13 cellular contexts compared by ENCODE assay signal in genomic region chr19:5883157-5883873, GRCh38. TPM values are rescaled to one million over a fixed set of nuclear protein-coding genes. Genes with fewer than 3 reads are reported as not detected.
DNase-seq lines count a peak whose midpoint lies in the region; ATAC-seq, FAIRE-seq and TF ChIP-seq lines count a peak whose summit lies in the region.
"Not testable (repeated sequence)": the region's sequence is repeated elsewhere in the genome, so short reads cannot be mapped to it uniquely, and the experiment has no call there.
"Had no signal": no experiment of that assay in that cellular context is flagged by ENCODE, and none has a peak within 500 bp of the region (broad histone marks: within the 10 kb centered on the region; RNA-seq: fewer than 3 reads in every experiment).

No MANE protein-coding gene starts in this region.

- not testable (repeated sequence) for BruUV-seq in PC-3 (replicated peaks; lab: Mats Ljungman, UMichigan)

- TF ChIP-seq CTCF in PC-3 (conservative IDR thresholded peaks at IDR 0.05; ENCODE audit: low read depth, low read length); bronchial epithelial cell (IDR thresholded peaks at IDR 0.05; ENCODE audit: insufficient read depth, low read length, severe bottlenecking); gastroesophageal sphincter (IDR thresholded peaks at IDR 0.05); osteoblast (IDR thresholded peaks at IDR 0.05; ENCODE audit: extremely low read depth, low read depth, low read length); transverse colon (IDR thresholded peaks at IDR 0.05): not testable (repeated sequence)

- WGBS in gastroesophageal sphincter (ENCODE audit: low coverage in 1 of 2), 2 donors: 51 to 55% methylated on average over 9 to 10 of the region's 13 CpGs
- WGBS in transverse colon (ENCODE audit: low coverage in 1 of 2), 2 donors: 63 to 86% methylated on average over 8 to 13 of the region's 13 CpGs

- intact Hi-C loops in PC-3 (cut with micrococcal nuclease); transverse colon (cut with DNase I; ENCODE audit: low total_unique reads): not testable (repeated sequence)

- not testable (repeated sequence) for H3K27ac ChIP-seq in PC-3 (ENCODE audit: low read length); osteoblast (ENCODE audit: low read depth, low read length)
- H3K27ac ChIP-seq in gastroesophageal sphincter: peak overlapping the region in 3 of 4 donors; percentile 78 to 88 (median 79)
- peak overlapping the region in 3 of 4 donors; percentile 34 to 58 (median 37) for H3K27ac ChIP-seq in transverse colon

- CTCF ChIA-PET in PC-3 (lab: Charles Lee): not testable (repeated sequence)

- FAIRE-seq in bronchial epithelial cell (lab: Jason Lieb, UNC): not testable (repeated sequence)

- not testable (repeated sequence) for H2AFZ ChIP-seq in PC-3 (ENCODE audit: low read length); osteoblast (ENCODE audit: low read length)

- not testable (repeated sequence) for H3K79me2 ChIP-seq in PC-3 (ENCODE audit: low read length); osteoblast (ENCODE audit: insufficient read depth, low read length)

- POLR2A ChIA-PET in PC-3 (lab: Charles Lee; ENCODE audit: unreplicated experiment): not testable (repeated sequence)

- not testable (repeated sequence) for H3K9me3 ChIP-seq in PC-3 (ENCODE audit: low read length); gastroesophageal sphincter; osteoblast (ENCODE audit: low read depth, low read length); transverse colon

- not testable (repeated sequence) for H3F3A ChIP-seq in PC-3 (ENCODE audit: low read length, unreplicated experiment)

- not testable (repeated sequence) for ATAC-seq in PC-3, gastroesophageal sphincter

- not testable (repeated sequence) for H3K9me2 ChIP-seq in PC-3 (replicated peaks; ENCODE audit: low read length)

- in situ Hi-C loops in transverse colon (cut with MboI; ENCODE audit: low pct_ligation_motif_present in 1 of 4, low pct_unique_long_range_greater_than_20kb in 1 of 4, low sequenced_read_pairs in 3 of 4): loop anchor here in 2 of 4 donors (10.0 kb wide), 2 partner anchors 69 to 79 kb away; partner anchors contain the start of gene NRTN (in 1 of the 2)

- not testable (repeated sequence) for TF ChIP-seq POLR2A in gastroesophageal sphincter (IDR thresholded peaks at IDR 0.05); transverse colon (IDR thresholded peaks at IDR 0.05)

- H4K20me1 ChIP-seq in PC-3 (ENCODE audit: low read length); osteoblast (ENCODE audit: insufficient read depth, low read length): not testable (repeated sequence)

- H3K4me3 ChIP-seq in PC-3 (ENCODE audit: low read length); bronchial epithelial cell (ENCODE audit: low read depth, low read length); gastroesophageal sphincter; osteoblast (ENCODE audit: insufficient read depth, low read length); transverse colon: not testable (repeated sequence)

- DNase-seq in H4 (ENCODE audit: low spot score) (peak; percentile 82), NCI-H1105 treated with DMSO at 0.1 percent for 48 hours (lab: John Stamatoyannopoulos, UW) (peak; percentile 8), NCI-H2171 treated with DMSO at 0.1 percent for 48 hours (lab: John Stamatoyannopoulos, UW) (peak; percentile 65), PC-3 (peak; percentile 41), bronchial epithelial cell (ENCODE audit: low read depth) (peak; percentile 37), osteoblast (ENCODE audit: insufficient read length, low spot score, missing footprints) (peak; percentile 26)
- not testable (repeated sequence) for DNase-seq in transverse colon

- H3K4me1 ChIP-seq in PC-3 (ENCODE audit: insufficient read depth, low read length); osteoblast (ENCODE audit: insufficient read depth, low read length): not testable (repeated sequence)
- peaks cover 0 to 61% (median 12%) of the 10 kb centered on the region in 3 donors for H3K4me1 ChIP-seq in gastroesophageal sphincter
- H3K4me1 ChIP-seq in transverse colon: peaks cover 12 to 15% (median 13%) of the 10 kb centered on the region in 4 donors

- H3K9ac ChIP-seq in PC-3 (ENCODE audit: low read length): not testable (repeated sequence)

- not testable (repeated sequence) for H3K36me3 ChIP-seq in PC-3 (ENCODE audit: low read depth, low read length); bronchial epithelial cell (ENCODE audit: control insufficient read depth, insufficient read depth, low read length); gastroesophageal sphincter; osteoblast (ENCODE audit: insufficient read depth, low read length); transverse colon

- not testable (repeated sequence) for H3K4me2 ChIP-seq in PC-3 (ENCODE audit: low read length); osteoblast (ENCODE audit: insufficient read depth, low read length)

- H3K27me3 ChIP-seq in PC-3 (ENCODE audit: low read length) (peaks cover 19% of the 10 kb centered on the region), transverse colon (peaks cover 34% of the 10 kb centered on the region)
- not testable (repeated sequence) for H3K27me3 ChIP-seq in bronchial epithelial cell (ENCODE audit: control insufficient read depth, insufficient read depth, low read length); gastroesophageal sphincter; osteoblast (ENCODE audit: insufficient read depth, low read length)

- TF ChIP-seq EP300 in gastroesophageal sphincter (IDR thresholded peaks at IDR 0.05); transverse colon (IDR thresholded peaks at IDR 0.05; ENCODE audit: low read depth): not testable (repeated sequence)

RNA-seq across cellular contexts. Expression of gene FUT5, which starts 13.0 kb away (rescaled TPM):
- not detected in 2 replicates for total RNA-seq in H4 (2014; rRNA removed; shearing (Covaris generic))
- total RNA-seq in PC-3 (2014; rRNA removed) (0.35 TPM in 1 of 2 replicates, not detected in the other), bronchial epithelial cell (0.26 TPM in 1 of 2 replicates, not detected in the other), gastroesophageal sphincter (not detected), osteoblast (not detected in 2 replicates), transverse colon (1 to 10 TPM in 1 of 4 donors, not detected in 3; 4.8 TPM)
- total RNA-seq: H7, HT-29, PC-9, Right ventricle myocardium superior, RPMI7951 had no signal

RNA-seq across cellular contexts. Expression of gene NDUFA11, which starts 20.3 kb away (rescaled TPM):
- total RNA-seq in H4 (2014; rRNA removed; shearing (Covaris generic)): 281 and 301 TPM in 2 replicates
- total RNA-seq in PC-3 (2014; rRNA removed) (556 and 669 TPM in 2 replicates), bronchial epithelial cell (116 and 230 TPM in 2 replicates), gastroesophageal sphincter (100 to 1,000 TPM; 244 to 299 (median 265) TPM), osteoblast (235 and 265 TPM in 2 replicates), transverse colon (100 to 1,000 TPM; 149 to 352 (median 235) TPM)

RNA-seq across cellular contexts. Expression of gene VMAC, which starts 21.4 kb away (rescaled TPM):
- total RNA-seq in H4 (2014; rRNA removed; shearing (Covaris generic)): 1.0 and 3.1 TPM in 2 replicates
- total RNA-seq in PC-3 (2014; rRNA removed) (7.8 and 8.3 TPM in 2 replicates), bronchial epithelial cell (3.8 and 4.5 TPM in 2 replicates), gastroesophageal sphincter (1 to 10 TPM; 5.0 to 9.3 (median 8.0) TPM), osteoblast (12.3 and 12.7 TPM in 2 replicates), transverse colon (10 to 100 TPM in 2 of 4 donors, 1 to 10 TPM in 2; 8.9 to 59.5 (median 18.4) TPM)

RNA-seq across cellular contexts. Expression of gene CAPS, which starts 30.7 kb away (rescaled TPM):
- total RNA-seq in H4 (2014; rRNA removed; shearing (Covaris generic)): 0.08 and 0.66 TPM in 2 replicates
- total RNA-seq in PC-3 (2014; rRNA removed): 255 and 280 TPM in 2 replicates
- total RNA-seq in bronchial epithelial cell: 8.2 and 18.8 TPM in 2 replicates
- total RNA-seq in gastroesophageal sphincter: 10 to 100 TPM in 3 of 4 donors, 1 to 10 TPM in 1; 10.0 to 19.6 (median 15.2) TPM
- total RNA-seq in osteoblast: 10.6 and 18.1 TPM in 2 replicates
- total RNA-seq in transverse colon: 10 to 100 TPM; 24.6 to 57.3 (median 38.0) TPM

RNA-seq across cellular contexts. Expression of gene FUT3, which starts 32.1 kb away (rescaled TPM):
- not detected in 2 replicates for total RNA-seq in H4 (2014; rRNA removed; shearing (Covaris generic))
- 7.7 and 7.8 TPM in 2 replicates for total RNA-seq in PC-3 (2014; rRNA removed)
- 16.1 and 40.8 TPM in 2 replicates for total RNA-seq in bronchial epithelial cell
- total RNA-seq in gastroesophageal sphincter: 1 to 10 TPM in 2 of 4 donors, under 1 TPM in 1, not detected in 1; 0.12 to 4.8 (median 4.5) TPM
- total RNA-seq in osteoblast: not detected in 2 replicates
- total RNA-seq in transverse colon: 100 to 1,000 TPM; 180 to 222 (median 191) TPM
- total RNA-seq: H7, Right ventricle myocardium superior, RPMI7951 had no signal
